ENCODE assay signal across 14 cellular contexts in genomic region chr6:89989742-89990141, GRCh38.
A peak's percentile ranks its signal among the peaks of the same experiment; 100 is the strongest.
DNase-seq lines count a peak whose midpoint lies in the region; ATAC-seq and FAIRE-seq lines count a peak whose summit lies in the region.
"Had no signal": no experiment of that assay in that cellular context is flagged by ENCODE, and none has a peak within 500 bp of the region (broad histone marks: within the 10 kb centered on the region; RNA-seq: fewer than 3 reads in every experiment).

No MANE protein-coding gene starts in this region.

- 71 to 91% (median 88%) methylated on average over 4 of the region's 4 CpGs for WGBS in small intestine, 3 donors

- no peaks in the 10 kb centered on the region for H3K36me3 ChIP-seq in small intestine (ENCODE audit: control insufficient read depth in 2 of 2, insufficient read depth in 2 of 2, low read length in 2 of 2)

- H3K9me3 ChIP-seq in small intestine (ENCODE audit: control insufficient read depth, low read depth): no peaks in the 10 kb centered on the region

- no peak overlapping the region for H3K4me3 ChIP-seq in small intestine (ENCODE audit: low read depth in 1 of 2, low read length in 2 of 2)

- H3K27ac ChIP-seq in small intestine (ENCODE audit: low read depth in 1 of 2, low read length in 1 of 2): no peak overlapping the region

- no peak for FAIRE-seq in small intestine (lab: Jason Lieb, UNC)
- FAIRE-seq: TTC549 had no signal

- H3K36me3 Mint-ChIP-seq in activated naive CD4-positive, alpha-beta T cell treated with anti-CD3 and anti-CD28 coated beads for 36 hours (ENCODE audit: low read depth): peaks cover 37% of the 10 kb centered on the region
- H3K36me3 Mint-ChIP-seq in activated naive CD4-positive, alpha-beta T cell treated with anti-CD3 and anti-CD28 coated beads, Interleukin-2, amount 10 ng/mL, durations not matched to agents 7 days and 5 days: peaks cover 59% of the 10 kb centered on the region

- no peak for ATAC-seq in stimulated activated naive CD8-positive, alpha-beta T cell treated with anti-CD3 and anti-CD28 coated beads, Interleukin-15, amount 100 ng/mL, for 72 hours
- ATAC-seq in GM18520 (IDR thresholded peaks at IDR 0.05; ENCODE audit: unreplicated experiment): no peak
- ATAC-seq: Right ventricle myocardium inferior had no signal

- CTCF ChIA-PET in activated naive CD4-positive, alpha-beta T cell treated with anti-CD3 and anti-CD28 coated beads for 36 hours (lab: Charles Lee): interaction anchor here (1.2 kb wide), 1 partner anchor 49 kb away, joined by 3 read pairs; no protein-coding TSS in a partner anchor
- CTCF ChIA-PET in activated naive CD4-positive, alpha-beta T cell treated with anti-CD3 and anti-CD28 coated beads, Interleukin-2, amount 10 ng/mL, durations not matched to agents 7 days and 5 days (lab: Charles Lee): interaction anchor here (1.1 kb wide), 1 partner anchor 11 kb away, joined by 3 read pairs; no protein-coding TSS in a partner anchor

- peaks cover 91% of the 10 kb centered on the region for H3K4me1 Mint-ChIP-seq in activated naive CD4-positive, alpha-beta T cell treated with anti-CD3 and anti-CD28 coated beads for 36 hours (ENCODE audit: low read depth)
- H3K4me1 Mint-ChIP-seq in activated naive CD4-positive, alpha-beta T cell treated with anti-CD3 and anti-CD28 coated beads, Interleukin-2, amount 10 ng/mL, durations not matched to agents 7 days and 5 days: peaks cover 50% of the 10 kb centered on the region
- peaks cover 90% of the 10 kb centered on the region for H3K4me1 Mint-ChIP-seq in stimulated activated naive CD8-positive, alpha-beta T cell treated with anti-CD3 and anti-CD28 coated beads, Interleukin-15, amount 100 ng/mL, for 72 hours

- H3K9me3 Mint-ChIP-seq in activated naive CD4-positive, alpha-beta T cell treated with anti-CD3 and anti-CD28 coated beads for 36 hours: no peaks in the 10 kb centered on the region
- H3K9me3 Mint-ChIP-seq in activated naive CD4-positive, alpha-beta T cell treated with anti-CD3 and anti-CD28 coated beads, Interleukin-2, amount 10 ng/mL, durations not matched to agents 7 days and 5 days: no peaks in the 10 kb centered on the region
- no peaks in the 10 kb centered on the region for H3K9me3 Mint-ChIP-seq in stimulated activated naive CD8-positive, alpha-beta T cell treated with anti-CD3 and anti-CD28 coated beads, Interleukin-15, amount 100 ng/mL, for 72 hours
- H3K9me3 Mint-ChIP-seq: central memory CD8-positive, alpha-beta T cell; nephron had no signal

- H3K27ac Mint-ChIP-seq in activated naive CD4-positive, alpha-beta T cell treated with anti-CD3 and anti-CD28 coated beads for 36 hours: peak overlapping the region; percentile 10
- H3K27ac Mint-ChIP-seq in activated naive CD4-positive, alpha-beta T cell treated with anti-CD3 and anti-CD28 coated beads, Interleukin-2, amount 10 ng/mL, durations not matched to agents 7 days and 5 days: no peak overlapping the region
- peak overlapping the region; percentile 70 to 91 for H3K27ac Mint-ChIP-seq in stimulated activated naive CD8-positive, alpha-beta T cell treated with anti-CD3 and anti-CD28 coated beads, Interleukin-15, amount 100 ng/mL, for 72 hours

- no peaks in the 10 kb centered on the region for H3K27me3 Mint-ChIP-seq in activated naive CD4-positive, alpha-beta T cell treated with anti-CD3 and anti-CD28 coated beads for 36 hours (ENCODE audit: low read depth)
- no peaks in the 10 kb centered on the region for H3K27me3 Mint-ChIP-seq in activated naive CD4-positive, alpha-beta T cell treated with anti-CD3 and anti-CD28 coated beads, Interleukin-2, amount 10 ng/mL, durations not matched to agents 7 days and 5 days
- H3K27me3 Mint-ChIP-seq in stimulated activated naive CD8-positive, alpha-beta T cell treated with anti-CD3 and anti-CD28 coated beads, Interleukin-15, amount 100 ng/mL, for 72 hours: no peaks in the 10 kb centered on the region
- H3K27me3 Mint-ChIP-seq: central memory CD8-positive, alpha-beta T cell had no signal

- no peak overlapping the region for H3K4me3 Mint-ChIP-seq in activated naive CD4-positive, alpha-beta T cell treated with anti-CD3 and anti-CD28 coated beads for 36 hours
- H3K4me3 Mint-ChIP-seq in activated naive CD4-positive, alpha-beta T cell treated with anti-CD3 and anti-CD28 coated beads, Interleukin-2, amount 10 ng/mL, durations not matched to agents 7 days and 5 days: no peak overlapping the region
- peak overlapping the region; percentile 5 to 28 for H3K4me3 Mint-ChIP-seq in stimulated activated naive CD8-positive, alpha-beta T cell treated with anti-CD3 and anti-CD28 coated beads, Interleukin-15, amount 100 ng/mL, for 72 hours
- H3K4me3 Mint-ChIP-seq: central memory CD8-positive, alpha-beta T cell; nephron had no signal

- no peaks in the 10 kb centered on the region for H3K27me3 ChIP-seq in small intestine (ENCODE audit: control insufficient read depth in 2 of 2, insufficient read depth in 2 of 2, low read length in 2 of 2)

- no peaks in the 10 kb centered on the region for H3K4me1 ChIP-seq in small intestine (ENCODE audit: control insufficient read depth in 2 of 2, insufficient read depth in 1 of 2, low read depth in 1 of 2, low read length in 1 of 2)

- no peak for DNase-seq in activated naive CD4-positive, alpha-beta T cell treated with anti-CD3 and anti-CD28 coated beads for 36 hours
- no peak for DNase-seq in activated naive CD4-positive, alpha-beta T cell treated with anti-CD3 and anti-CD28 coated beads, Interleukin-2, amount 10 ng/mL, durations not matched to agents 7 days and 5 days
- DNase-seq in amniotic epithelial cell (ENCODE audit: low read depth) (peak; percentile 73), iris pigment epithelial cell (ENCODE audit: low read depth) (peak; percentile 81), small intestine (no peak)
- no peak for DNase-seq in stimulated activated naive CD8-positive, alpha-beta T cell treated with anti-CD3 and anti-CD28 coated beads, Interleukin-15, amount 100 ng/mL, for 72 hours
- DNase-seq in stimulated activated CD4-positive, alpha-beta T cell treated with anti-CD3 and anti-CD28 coated beads, Interleukin-2, amount 100 ng/mL, for 48 hours: no peak
- DNase-seq: NCI-H1105, NCI-H510A treated with DMSO at 0.1 percent for 48 hours had no signal

- intact Hi-C loops in activated naive CD4-positive, alpha-beta T cell treated with anti-CD3 and anti-CD28 coated beads for 36 hours (cut with micrococcal nuclease): no loop called here

Comparison
In these comparisons a context has a peak if more than half of its experiments do, and no peak if none do; other contexts are left out.
1. DNase-seq: peak in amniotic epithelial cell (single experiment) and iris pigment epithelial cell (single experiment); none in activated naive CD4-positive, alpha-beta T cell treated with anti-CD3 and anti-CD28 coated beads for 36 hours (single experiment), activated naive CD4-positive, alpha-beta T cell treated with anti-CD3 and anti-CD28 coated beads, Interleukin-2, amount 10 ng/mL, durations not matched to agents 7 days and 5 days (single experiment), stimulated activated naive CD8-positive, alpha-beta T cell treated with anti-CD3 and anti-CD28 coated beads, Interleukin-15, amount 100 ng/mL, for 72 hours (0 of 2), stimulated activated CD4-positive, alpha-beta T cell treated with anti-CD3 and anti-CD28 coated beads, Interleukin-2, amount 100 ng/mL, for 48 hours (0 of 2) and small intestine (single experiment).
2. H3K4me3 Mint-ChIP-seq: peak in stimulated activated naive CD8-positive, alpha-beta T cell treated with anti-CD3 and anti-CD28 coated beads, Interleukin-15, amount 100 ng/mL, for 72 hours (2 of 2); none in activated naive CD4-positive, alpha-beta T cell treated with anti-CD3 and anti-CD28 coated beads for 36 hours (single experiment) and activated naive CD4-positive, alpha-beta T cell treated with anti-CD3 and anti-CD28 coated beads, Interleukin-2, amount 10 ng/mL, durations not matched to agents 7 days and 5 days (single experiment).